20 cellular contexts compared by ENCODE assay signal in genomic region chr7:1120791-1121190, GRCh38. TPM values are rescaled to one million over a fixed set of nuclear protein-coding genes. Genes with fewer than 3 reads are reported as not detected.
DNase-seq lines count a peak whose midpoint lies in the region; ATAC-seq and TF ChIP-seq lines count a peak whose summit lies in the region.
"Had no signal": no experiment of that assay in that cellular context is flagged by ENCODE, and none has a peak within 500 bp of the region (broad histone marks: within the 10 kb centered on the region; RNA-seq: fewer than 3 reads in every experiment).

No MANE protein-coding gene starts in this region.

- ATAC-seq in Right ventricle myocardium superior (ENCODE audit: poor library complexity) (no peak), upper lobe of right lung (no peak), GM18858 (IDR thresholded peaks at IDR 0.05; ENCODE audit: unreplicated experiment) (no peak)
- ATAC-seq: CD8-positive, alpha-beta T cell had no signal

- peak overlapping the region; percentile 47 for H3K27ac Mint-ChIP-seq in neural progenitor cell
- H3K27ac Mint-ChIP-seq: CD8-positive, alpha-beta T cell had no signal

- H3K27me3 ChIP-seq in left ventricle myocardium inferior (ENCODE audit: low read depth) (no peaks in the 10 kb centered on the region), neural progenitor cell (no peaks in the 10 kb centered on the region), upper lobe of right lung (no peaks in the 10 kb centered on the region)
- H3K27me3 ChIP-seq: MG63 had no signal

- H3K27me3 Mint-ChIP-seq in neural progenitor cell (ENCODE audit: insufficient read depth, low read depth) = peaks cover 6% of the 10 kb centered on the region

- H3K27ac ChIP-seq in left ventricle myocardium inferior (replicated peaks) (no peak overlapping the region), neural progenitor cell (no peak overlapping the region), upper lobe of right lung (no peak overlapping the region), coronary artery (no peak overlapping the region)

- H3K9ac ChIP-seq in neural progenitor cell = no peak overlapping the region

- H3K4me2 ChIP-seq in neural progenitor cell = no peak overlapping the region

- TF ChIP-seq CTCF in left ventricle myocardium inferior (IDR thresholded peaks at IDR 0.05; ENCODE audit: borderline replicate concordance) (no peak), neural progenitor cell (IDR thresholded peaks at IDR 0.05) (no peak), upper lobe of right lung (IDR thresholded peaks at IDR 0.05) (no peak), coronary artery (IDR thresholded peaks at IDR 0.05) (no peak)

- no peak overlapping the region for H3K4me3 Mint-ChIP-seq in neural progenitor cell
- H3K4me3 Mint-ChIP-seq: CD8-positive, alpha-beta T cell had no signal

- no peak overlapping the region for H2AFZ ChIP-seq in neural progenitor cell (replicated peaks)

- intact Hi-C loops in Right ventricle myocardium superior (cut with DNase I) = loop anchor here (5.0 kb wide), 1 partner anchor 33 kb away; the partner anchor contains the start of gene GPER1
- intact Hi-C loops in left ventricle myocardium inferior (cut with micrococcal nuclease) = no loop called here
- intact Hi-C loops in upper lobe of right lung (cut with DNase I) = no loop called here

- H3K36me3 ChIP-seq in left ventricle myocardium inferior = peaks cover under 1% of the 10 kb centered on the region
- no peaks in the 10 kb centered on the region for H3K36me3 ChIP-seq in neural progenitor cell
- H3K36me3 ChIP-seq in upper lobe of right lung = no peaks in the 10 kb centered on the region
- H3K36me3 ChIP-seq: MG63 had no signal

- H3K4me3 ChIP-seq in left ventricle myocardium inferior = no peak overlapping the region
- H3K4me3 ChIP-seq in neural progenitor cell = no peak overlapping the region
- no peak overlapping the region for H3K4me3 ChIP-seq in upper lobe of right lung
- no peak overlapping the region for H3K4me3 ChIP-seq in coronary artery
- H3K4me3 ChIP-seq: MG63 had no signal

- peaks cover 5% of the 10 kb centered on the region for H3K9me3 Mint-ChIP-seq in neural progenitor cell
- H3K9me3 Mint-ChIP-seq: CD8-positive, alpha-beta T cell had no signal

- peaks cover 5% of the 10 kb centered on the region for H3K36me3 Mint-ChIP-seq in neural progenitor cell

- peak; percentile 7 for DNase-seq in Right ventricle myocardium superior
- no peak for DNase-seq in left ventricle myocardium inferior
- DNase-seq in fibroblast of gingiva (ENCODE audit: low read depth) = peak; percentile 44
- no peak for DNase-seq in neural progenitor cell (ENCODE audit: low spot score)
- DNase-seq in upper lobe of right lung = peak; percentile 27
- no peak for DNase-seq in SW480 (ENCODE audit: low spot score)
- no peak for DNase-seq in coronary artery (ENCODE audit: low spot score)
- DNase-seq: 8988T; C1 segment of cervical spinal cord; CD8-positive, alpha-beta T cell; IMR-90; KG1; MG63; NCI-H2029; NCI-H446 treated with DMSO at 0.1 percent for 48 hours; NCI-H526; RPMI8226; SHP77 had no signal

- H4K20me1 ChIP-seq in neural progenitor cell (ENCODE audit: low read depth) = peaks cover 31% of the 10 kb centered on the region

- H3K4me1 ChIP-seq in left ventricle myocardium inferior (peaks cover 23% of the 10 kb centered on the region), neural progenitor cell (peaks cover 20% of the 10 kb centered on the region), upper lobe of right lung (no peaks in the 10 kb centered on the region)
- H3K4me1 ChIP-seq: Caco-2 had no signal

- peaks cover 33% of the 10 kb centered on the region for H3K4me1 Mint-ChIP-seq in neural progenitor cell

- H3K79me2 ChIP-seq in neural progenitor cell (ENCODE audit: low read depth) = peaks cover 60% of the 10 kb centered on the region

- H3K9me3 ChIP-seq in left ventricle myocardium inferior (replicated peaks) = no peaks in the 10 kb centered on the region
- no peaks in the 10 kb centered on the region for H3K9me3 ChIP-seq in neural progenitor cell (ENCODE audit: low read depth)
- no peaks in the 10 kb centered on the region for H3K9me3 ChIP-seq in upper lobe of right lung
- H3K9me3 ChIP-seq: Caco-2, MG63 had no signal

- H3F3A ChIP-seq in neural progenitor cell (ENCODE audit: low read depth) = peaks cover 6% of the 10 kb centered on the region

RNA-seq across cellular contexts. Expression of gene GPER1, which starts 32.9 kb away (rescaled TPM):
- total RNA-seq in Right ventricle myocardium superior (2.5 TPM), left ventricle myocardium inferior (3.0 TPM), neural progenitor cell (ENCODE audit: low replicate concordance) (1.2 and 1.3 TPM in 2 replicates), upper lobe of right lung (11.1 TPM)

RNA-seq across cellular contexts. Expression of gene ZFAND2A, which starts 39.2 kb away (rescaled TPM):
- 6.0 TPM for total RNA-seq in Right ventricle myocardium superior
- 6.6 TPM for total RNA-seq in left ventricle myocardium inferior
- 9.0 and 13.3 TPM in 2 replicates for total RNA-seq in neural progenitor cell (ENCODE audit: low replicate concordance)
- 19.9 TPM for total RNA-seq in upper lobe of right lung

Comparison
In these comparisons a context has a peak if more than half of its experiments do, and no peak if none do; other contexts are left out.
1. DNase-seq: peak in Right ventricle myocardium superior (single experiment), fibroblast of gingiva (single experiment) and upper lobe of right lung (single experiment); none in left ventricle myocardium inferior (single experiment), neural progenitor cell (single experiment), SW480 (single experiment) and coronary artery (single experiment).